ENCODE assay signal across 7 cellular contexts in genomic region chr9:22197000-22197399, GRCh38.
A peak's percentile ranks its signal among the peaks of the same experiment; 100 is the strongest.
DNase-seq lines count a peak whose midpoint lies in the region; ATAC-seq lines count a peak whose summit lies in the region.
"Not testable (repeated sequence)": the region's sequence is repeated elsewhere in the genome, so short reads cannot be mapped to it uniquely, and the experiment has no call there.

No MANE protein-coding gene starts in this region.

- H3K4me1 Mint-ChIP-seq in T-helper 17 cell, result not testable (repeated sequence)

- H3K9me3 ChIP-seq in T-helper 17 cell (ENCODE audit: control insufficient read depth, low read length, poor library complexity, severe bottlenecking), result not testable (repeated sequence)

- H3K36me3 Mint-ChIP-seq in T-helper 17 cell (ENCODE audit: low read depth), result not testable (repeated sequence)

- not testable (repeated sequence) for DNase-seq in T-helper 17 cell

- not testable (repeated sequence) for H3K27ac Mint-ChIP-seq in T-helper 17 cell

- ATAC-seq in GM18499 (IDR thresholded peaks at IDR 0.05; ENCODE audit: insufficient read depth, unreplicated experiment) (peak; percentile 97), GM18907 (IDR thresholded peaks at IDR 0.05; ENCODE audit: unreplicated experiment) (peak; percentile 77), GM21423 (IDR thresholded peaks at IDR 0.05; ENCODE audit: unreplicated experiment) (peak; percentile 63), HG02678 (IDR thresholded peaks at IDR 0.05; ENCODE audit: unreplicated experiment) (peak; percentile 80), HG03060 (IDR thresholded peaks at IDR 0.05; ENCODE audit: low read depth, unreplicated experiment) (peak; percentile 87), HG03460 (IDR thresholded peaks at IDR 0.05; ENCODE audit: unreplicated experiment) (peak; percentile 77), T-helper 17 cell (peak; percentile 61)

- not testable (repeated sequence) for H3K4me3 Mint-ChIP-seq in T-helper 17 cell

- H3K27me3 Mint-ChIP-seq in T-helper 17 cell, result not testable (repeated sequence)
